Comparison of ENCODE assay signal across 23 cellular contexts in the genomic region with DNA sequence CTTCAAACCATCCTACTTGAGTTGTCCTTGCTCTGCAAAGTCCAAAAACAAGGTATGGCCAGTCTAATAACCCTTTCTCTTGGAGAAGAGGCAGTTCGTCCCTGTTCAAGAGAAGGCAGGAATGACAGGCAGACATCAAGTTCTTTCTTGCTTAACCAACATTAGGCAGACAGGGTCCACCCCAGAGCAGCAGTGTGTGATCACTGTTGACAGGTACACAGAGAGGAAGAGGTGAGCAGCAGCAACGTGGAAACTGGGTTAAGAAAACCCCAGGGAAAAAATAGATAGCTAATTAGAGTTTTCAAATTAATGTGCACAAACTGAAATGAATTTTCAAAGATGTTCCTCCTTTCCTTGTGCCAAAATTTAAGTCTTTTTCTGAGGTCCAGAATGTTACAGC.
"Had no signal": no experiment of that assay in that cellular context is flagged by ENCODE, and none has a peak within 500 bp of the region (broad histone marks: within the 10 kb centered on the region; RNA-seq: fewer than 3 reads in every experiment).

No MANE protein-coding gene starts in this region.

- H3K4me1 Mint-ChIP-seq: memory B cell; naive B cell; stimulated activated memory B cell treated with anti-CD40 and anti-IgM and Interleukin-4, amounts not matched to agents 10 μg/mL and 1 μg/mL and 100 μg/mL, for 72 hours had no signal

- H3K4me3 Mint-ChIP-seq: memory B cell; naive B cell; nephron; stimulated activated memory B cell treated with anti-CD40 and anti-IgM and Interleukin-4, amounts not matched to agents 10 μg/mL and 1 μg/mL and 100 μg/mL, for 72 hours; stimulated activated naive CD8-positive, alpha-beta T cell treated with anti-CD3 and anti-CD28 coated beads, Interleukin-15, Interleukin-2, amounts not matched to agents 100 ng/mL and 50 ng/mL, for 24 hours had no signal

- H3K9ac ChIP-seq: parathyroid adenoma had no signal

- H3K9me3 Mint-ChIP-seq: memory B cell; naive B cell; nephron; stimulated activated memory B cell treated with anti-CD40 and anti-IgM and Interleukin-4, amounts not matched to agents 10 μg/mL and 1 μg/mL and 100 μg/mL, for 72 hours; stimulated activated naive CD8-positive, alpha-beta T cell treated with anti-CD3 and anti-CD28 coated beads, Interleukin-15, Interleukin-2, amounts not matched to agents 100 ng/mL and 50 ng/mL, for 24 hours had no signal

- ATAC-seq: heart right ventricle; left lung; lower lobe of right lung; psoas muscle; right lobe of liver; stimulated activated memory B cell treated with anti-CD40 and anti-IgM and Interleukin-4, amounts not matched to agents 10 μg/mL and 1 μg/mL and 100 μg/mL, for 72 hours had no signal

- H3K36me3 Mint-ChIP-seq: memory B cell; naive B cell; stimulated activated memory B cell treated with anti-CD40 and anti-IgM and Interleukin-4, amounts not matched to agents 10 μg/mL and 1 μg/mL and 100 μg/mL, for 72 hours had no signal

- H3K4me1 ChIP-seq: parathyroid adenoma, right lobe of liver, tibial artery, uterus had no signal

- H3K4me3 ChIP-seq: coronary artery, heart right ventricle, left lung, lower lobe of right lung, psoas muscle, right lobe of liver, tibial artery, upper lobe of left lung, uterus had no signal

- H3K27ac ChIP-seq: coronary artery, heart right ventricle, left lung, lower lobe of right lung, parathyroid adenoma, psoas muscle, right lobe of liver, tibial artery, upper lobe of left lung, uterus had no signal

- H3K27ac Mint-ChIP-seq: memory B cell; naive B cell; stimulated activated memory B cell treated with anti-CD40 and anti-IgM and Interleukin-4, amounts not matched to agents 10 μg/mL and 1 μg/mL and 100 μg/mL, for 72 hours; stimulated activated naive CD8-positive, alpha-beta T cell treated with anti-CD3 and anti-CD28 coated beads, Interleukin-15, Interleukin-2, amounts not matched to agents 100 ng/mL and 50 ng/mL, for 24 hours had no signal

- DNase-seq: effector CD4-positive, alpha-beta T cell; foreskin melanocyte; heart right ventricle; hypothalamus; islet precursor cell; left lung; lower lobe of right lung; midbrain; naive B cell; psoas muscle; retina; right lobe of liver; stimulated activated CD4-positive, alpha-beta T cell treated with anti-CD3 and anti-CD28 coated beads, Interleukin-4, amount 100 ng/mL, for 1 hour; stimulated activated CD8-positive, alpha-beta memory T cell treated with anti-CD3 and anti-CD28 coated beads, Interleukin-4, amount 100 ng/mL, for 48 hours; tibial artery; upper lobe of left lung; uterus had no signal

- H3K27me3 Mint-ChIP-seq: naive B cell; stimulated activated memory B cell treated with anti-CD40 and anti-IgM and Interleukin-4, amounts not matched to agents 10 μg/mL and 1 μg/mL and 100 μg/mL, for 72 hours; stimulated activated naive CD8-positive, alpha-beta T cell treated with anti-CD3 and anti-CD28 coated beads, Interleukin-15, Interleukin-2, amounts not matched to agents 100 ng/mL and 50 ng/mL, for 24 hours had no signal

- H3K36me3 ChIP-seq: heart right ventricle, left lung, lower lobe of right lung, right lobe of liver, tibial artery, upper lobe of left lung, uterus had no signal

- H3K27me3 ChIP-seq: heart right ventricle, left lung, right lobe of liver, tibial artery, upper lobe of left lung, uterus had no signal
